In the genomic region with DNA sequence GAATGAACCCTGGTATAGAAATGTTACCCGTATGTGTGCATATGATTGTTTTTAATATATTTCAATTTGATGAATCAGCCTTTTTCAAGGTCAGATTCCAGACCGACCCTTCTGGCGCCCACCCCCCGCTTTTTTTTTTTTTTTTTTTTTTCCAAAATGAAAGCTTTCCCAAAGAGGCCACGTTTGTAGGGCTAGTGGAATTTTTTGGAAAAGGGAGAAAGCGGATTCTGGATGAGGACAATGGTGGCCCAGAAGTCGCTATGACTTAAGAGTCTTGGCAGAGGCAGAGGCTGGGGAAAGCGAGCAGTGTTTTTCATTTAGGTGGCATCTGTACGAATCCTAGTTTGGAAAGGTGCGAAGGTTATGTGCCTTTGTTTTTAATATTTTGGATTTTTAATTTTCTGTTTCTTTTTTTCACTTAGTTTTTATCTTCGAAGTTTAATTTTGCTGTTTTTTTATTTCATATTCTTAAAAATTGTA, we compare ENCODE assay signal across 8 cellular contexts. TPM values are rescaled to one million over a fixed set of nuclear protein-coding genes. Genes with fewer than 3 reads are reported as not detected.
DNase-seq lines count a peak whose midpoint lies in the region; ATAC-seq and TF ChIP-seq lines count a peak whose summit lies in the region.

No MANE protein-coding gene starts in this region.

- no peak for ATAC-seq in HG02642 (IDR thresholded peaks at IDR 0.05; ENCODE audit: poor library complexity, unreplicated experiment)

- no peaks in the 10 kb centered on the region for H3K9me3 ChIP-seq in OCI-LY7 (ENCODE audit: low read length)

- H3K9me3 Mint-ChIP-seq in progenitor cell of endocrine pancreas (ENCODE audit: low read depth): peaks cover 3% of the 10 kb centered on the region

- in situ Hi-C loops in G401 (cut with HindIII; ENCODE audit: low sequenced_read_pairs): no loop called here

- BruUV-seq in OCI-LY7 (replicated peaks; lab: Mats Ljungman, UMichigan): no TSS peak

- H2AFZ ChIP-seq in OCI-LY7 (ENCODE audit: low read length): 0 out of 2 replicates have a peak overlapping the region, but pooled peaks have one; percentile 97

- CTCF ChIA-PET in OCI-LY7 (lab: Charles Lee; ENCODE audit: unreplicated experiment): no interaction called here

- H3K79me2 ChIP-seq in OCI-LY7 (ENCODE audit: insufficient read depth, low read depth, low read length): no peaks in the 10 kb centered on the region

- H3K4me2 ChIP-seq in OCI-LY7 (ENCODE audit: low read length): peak overlapping the region; percentile 73

- H3K4me3 Mint-ChIP-seq in progenitor cell of endocrine pancreas (ENCODE audit: low read depth): peak overlapping the region; percentile 97

- no peaks in the 10 kb centered on the region for H3K36me3 ChIP-seq in OCI-LY7 (ENCODE audit: insufficient read depth, low read length)

- H3K4me1 Mint-ChIP-seq in progenitor cell of endocrine pancreas (ENCODE audit: low read depth): no peaks in the 10 kb centered on the region

- intact Hi-C loops in OCI-LY7 (cut with micrococcal nuclease; ENCODE audit: unreplicated experiment): no loop called here

- H3K27ac ChIP-seq in OCI-LY7 (ENCODE audit: low read depth, low read length, poor library complexity, severe bottlenecking) (no peak overlapping the region), epithelial cell of prostate (peak overlapping the region; percentile 52)

- DNase-seq in G401 (ENCODE audit: low spot score) (peak; percentile 29), OCI-LY7 (ENCODE audit: low spot score) (no peak), epithelial cell of prostate (ENCODE audit: low read depth, low spot score) (no peak), progenitor cell of endocrine pancreas (ENCODE audit: low spot score, unreplicated experiment) (no peak), NCI-H510A treated with DMSO at 0.1 percent for 48 hours (lab: John Stamatoyannopoulos, UW) (no peak), NCI-H524 (lab: John Stamatoyannopoulos, UW) (no peak), nucleus accumbens (lab: John Stamatoyannopoulos, UW) (no peak)

- H4K20me1 ChIP-seq in OCI-LY7 (ENCODE audit: insufficient read depth, low read length): no peaks in the 10 kb centered on the region

- H3K4me3 ChIP-seq in OCI-LY7 (ENCODE audit: low read depth, low read length, poor library complexity, severe bottlenecking): peak overlapping the region; percentile 81

- H3K4me1 ChIP-seq in OCI-LY7 (ENCODE audit: insufficient read depth, low read length, poor library complexity, severe bottlenecking): peaks cover 4% of the 10 kb centered on the region

- H3K27ac Mint-ChIP-seq in progenitor cell of endocrine pancreas: no peak overlapping the region

- POLR2A ChIA-PET in OCI-LY7 (lab: Charles Lee): interaction anchor here (0.6 to 0.9 kb wide), 4 partner anchors 10 to 955 kb away, joined by 3 to 4 read pairs (median 3); no protein-coding TSS in a partner anchor

- H3K9me2 ChIP-seq in OCI-LY7 (ENCODE audit: insufficient read depth, low read length): no peaks in the 10 kb centered on the region

- H3K27me3 Mint-ChIP-seq in progenitor cell of endocrine pancreas: no peaks in the 10 kb centered on the region

- H3K36me3 Mint-ChIP-seq in progenitor cell of endocrine pancreas (ENCODE audit: insufficient read depth): no peaks in the 10 kb centered on the region

- TF ChIP-seq CTCF in OCI-LY7 (conservative IDR thresholded peaks at IDR 0.05; ENCODE audit: low read length) (no peak), progenitor cell of endocrine pancreas (IDR thresholded peaks at IDR 0.05; ENCODE audit: unreplicated experiment) (no peak)

RNA-seq across cellular contexts. Expression of gene NDUFB11, which starts 14.6 kb away (rescaled TPM):
- 87.1 and 115 TPM in 2 replicates for total RNA-seq in G401 (2014; rRNA removed; shearing (Covaris generic))
- total RNA-seq in OCI-LY7 (2014; rRNA removed; shearing (Covaris generic)): 139 TPM in 2 replicates
- total RNA-seq in OCI-LY7 (2022): 76.8 and 78.1 TPM in 2 replicates
- total RNA-seq in progenitor cell of endocrine pancreas: 87.8 and 94.1 TPM in 2 replicates

RNA-seq across cellular contexts. Expression of gene RBM10, which starts 15.1 kb away (rescaled TPM):
- total RNA-seq in G401 (2014; rRNA removed; shearing (Covaris generic)): 51.8 and 67.8 TPM in 2 replicates
- total RNA-seq in OCI-LY7 (2014; rRNA removed; shearing (Covaris generic)): 40.1 and 45.6 TPM in 2 replicates
- 44.9 and 46.6 TPM in 2 replicates for total RNA-seq in OCI-LY7 (2022)
- 62.5 and 68.2 TPM in 2 replicates for total RNA-seq in progenitor cell of endocrine pancreas

RNA-seq across cellular contexts. Expression of gene RGN, which starts 51.7 kb away (rescaled TPM):
- total RNA-seq in G401 (2014; rRNA removed; shearing (Covaris generic)): not detected in 2 replicates
- 0.25 TPM in 1 of 2 replicates, not detected in the other for total RNA-seq in OCI-LY7 (2014; rRNA removed; shearing (Covaris generic))
- total RNA-seq in OCI-LY7 (2022) (not detected in 2 replicates), progenitor cell of endocrine pancreas (7.3 and 8.0 TPM in 2 replicates)
